Comparison of ENCODE assay signal across 9 cellular contexts in genomic region chr6:166541876-166542579, GRCh38. TPM values are rescaled to one million over a fixed set of nuclear protein-coding genes. Genes with fewer than 3 reads are reported as not detected.
A peak's percentile ranks its signal among the peaks of the same experiment; 100 is the strongest.
DNase-seq lines count a peak whose midpoint lies in the region; ATAC-seq and TF ChIP-seq lines count a peak whose summit lies in the region.
"Had no signal": no experiment of that assay in that cellular context is flagged by ENCODE, and none has a peak within 500 bp of the region (broad histone marks: within the 10 kb centered on the region; RNA-seq: fewer than 3 reads in every experiment).

No MANE protein-coding gene starts in this region.

- H3K36me3 ChIP-seq in gastroesophageal sphincter (peaks cover 0 to 20% of the 10 kb centered on the region in 2 donors), upper lobe of right lung (peaks cover 9% of the 10 kb centered on the region)

- ATAC-seq in gastroesophageal sphincter (no peak), upper lobe of right lung (peak; percentile 3), omental fat pad (ENCODE audit: low FRiP score) (no peak)

- H3K4me3 ChIP-seq in gastroesophageal sphincter: no peak overlapping the region
- H3K4me3 ChIP-seq in upper lobe of right lung: peak overlapping the region; percentile 0
- no peak overlapping the region for H3K4me3 ChIP-seq in foreskin fibroblast (ENCODE audit: low read depth in 1 of 2, low read length in 2 of 2)

- TF ChIP-seq CTCF in RWPE1 (conservative IDR thresholded peaks at IDR 0.05; ENCODE audit: low read depth): no peak
- TF ChIP-seq CTCF in gastroesophageal sphincter (IDR thresholded peaks at IDR 0.05): no peak
- TF ChIP-seq CTCF in upper lobe of right lung (IDR thresholded peaks at IDR 0.05): no peak
- TF ChIP-seq CTCF in foreskin fibroblast (IDR thresholded peaks at IDR 0.05; ENCODE audit: low read depth, low read length): no peak
- TF ChIP-seq CTCF in omental fat pad (IDR thresholded peaks at IDR 0.05): no peak

- H3K4me1 ChIP-seq in gastroesophageal sphincter (peaks cover 0 to 22% (median 0%) of the 10 kb centered on the region in 3 donors), upper lobe of right lung (peaks cover 20% of the 10 kb centered on the region)

- H3K27ac ChIP-seq in RWPE1 (peak overlapping the region; percentile 55), gastroesophageal sphincter (peak overlapping the region in 3 of 4 donors; percentile 23 to 39 (median 38)), upper lobe of right lung (no peak overlapping the region)
- H3K27ac ChIP-seq: VCaP had no signal

- TF ChIP-seq EP300 in gastroesophageal sphincter (IDR thresholded peaks at IDR 0.05): no peak

- intact Hi-C loops in upper lobe of right lung (cut with DNase I): no loop called here

- no peak for TF ChIP-seq POLR2A in gastroesophageal sphincter (IDR thresholded peaks at IDR 0.05)

- H3K27me3 ChIP-seq in gastroesophageal sphincter (no peaks in the 10 kb centered on the region), upper lobe of right lung (no peaks in the 10 kb centered on the region)

- DNase-seq in stimulated activated CD4-positive, alpha-beta T cell treated with anti-CD3 and anti-CD28 coated beads, Interleukin-2, amount 100 ng/mL, for 4 hours (ENCODE audit: low read depth): peak; percentile 6
- no peak for DNase-seq in stimulated activated CD4-positive, alpha-beta T cell treated with anti-CD3 and anti-CD28 coated beads, Interleukin-4, amount 100 ng/mL, for 24 hours
- no peak for DNase-seq in RWPE1 (ENCODE audit: low spot score)
- DNase-seq in upper lobe of right lung: no peak
- DNase-seq in UCSD-AML1 (lab: John Stamatoyannopoulos, UW; ENCODE audit: unreplicated experiment): no peak
- DNase-seq in foreskin fibroblast: no peak
- no peak for DNase-seq in omental fat pad (ENCODE audit: low spot score)

- POLR2A ChIA-PET in RWPE1 (lab: Yijun Ruan, JAX; ENCODE audit: low non-redundant PET): no interaction called here

- CTCF ChIA-PET in RWPE1 (lab: Yijun Ruan, JAX): interaction anchor here (0.6 kb wide), 1 partner anchor 161 kb away, joined by 3 read pairs; no protein-coding TSS in a partner anchor

- H3K9me3 ChIP-seq in gastroesophageal sphincter: no peaks in the 10 kb centered on the region
- no peaks in the 10 kb centered on the region for H3K9me3 ChIP-seq in upper lobe of right lung

- 57 to 70% methylated on average over 6 to 12 of the region's 12 CpGs for WGBS in gastroesophageal sphincter (ENCODE audit: low coverage in 1 of 2), 2 donors

RNA-seq across cellular contexts. Expression of gene RAMACL, which starts 44.5 kb away (rescaled TPM):
- total RNA-seq in gastroesophageal sphincter (1 to 10 TPM in 3 of 4 donors, under 1 TPM in 1; 0.27 to 2.5 (median 1.7) TPM), upper lobe of right lung (8.0 TPM), omental fat pad (10 to 100 TPM in 1 of 4 donors, 1 to 10 TPM in 3; 1.9 to 10.9 (median 4.6) TPM)
